Comparison of ENCODE assay signal across 7 cellular contexts in the genomic region with DNA sequence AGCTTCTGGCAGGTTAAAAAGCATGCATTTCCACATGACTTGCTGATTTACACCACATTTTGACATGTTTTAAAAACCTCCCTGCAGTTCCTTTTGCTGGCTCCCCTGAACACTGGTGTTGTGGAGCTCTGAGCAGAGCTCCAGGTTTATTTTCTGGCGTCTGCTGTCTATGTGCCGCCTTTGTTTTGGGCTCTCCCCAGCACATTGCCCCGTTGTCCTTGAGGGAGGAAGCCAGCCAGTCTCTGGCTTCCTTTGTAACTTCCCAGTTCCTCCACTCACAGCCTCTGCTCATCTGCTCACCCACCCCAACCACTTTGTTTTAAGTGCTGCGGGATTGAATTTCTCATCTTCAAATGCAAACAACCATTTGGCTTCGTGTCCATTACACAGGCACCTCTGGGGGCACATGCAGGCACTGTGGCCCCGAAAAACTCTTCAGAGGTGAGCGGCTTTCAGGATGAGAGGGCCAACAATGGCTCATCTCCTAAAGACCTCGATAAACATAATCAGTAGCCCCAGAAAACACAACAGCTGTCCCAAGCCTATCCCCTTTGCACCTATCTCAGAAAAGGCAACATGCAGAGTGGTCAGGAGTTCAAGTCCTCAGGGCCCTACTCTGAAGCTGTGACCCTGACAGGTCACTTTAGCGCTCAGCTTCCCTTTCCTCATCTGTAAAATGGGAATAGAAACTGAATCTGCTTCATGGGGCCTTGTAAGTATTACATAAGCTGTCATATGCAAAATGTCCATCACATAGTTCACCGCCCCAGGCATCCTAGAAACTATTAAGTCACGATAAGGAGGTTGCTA. TPM values are rescaled to one million over a fixed set of nuclear protein-coding genes. Genes with fewer than 3 reads are reported as not detected.
DNase-seq lines count a peak whose midpoint lies in the region; ATAC-seq and TF ChIP-seq lines count a peak whose summit lies in the region.

No MANE protein-coding gene starts in this region.

- H3K9me3 ChIP-seq in esophagus squamous epithelium: no peaks in the 10 kb centered on the region

- peak overlapping the region; percentile 56 for H3K27ac Mint-ChIP-seq in T-helper 1 cell treated with Interleukin-12 subunit alpha and Interleukin-12 subunit beta and Interleukin-4 antibody, amounts not matched to agents 30 μg/mL and 1 μg/mL, for 36 hours
- H3K27ac Mint-ChIP-seq in naive B cell: peak overlapping the region; percentile 79 to 98 (median 96)

- TF ChIP-seq CTCF in GM12875 (IDR thresholded peaks at IDR 0.05; ENCODE audit: borderline replicate concordance, insufficient read depth, low read depth, low read length) (no peak), esophagus squamous epithelium (IDR thresholded peaks at IDR 0.05) (no peak)

- peaks cover 22% of the 10 kb centered on the region for H3K4me1 Mint-ChIP-seq in T-helper 1 cell treated with Interleukin-12 subunit alpha and Interleukin-12 subunit beta and Interleukin-4 antibody, amounts not matched to agents 30 μg/mL and 1 μg/mL, for 36 hours (ENCODE audit: low read depth)
- peaks cover 34 to 58% (median 46%) of the 10 kb centered on the region in 3 donors for H3K4me1 Mint-ChIP-seq in naive B cell

- peak overlapping the region; percentile 96 to 99 (median 98) for H3K27ac ChIP-seq in esophagus squamous epithelium

- H3K27me3 Mint-ChIP-seq in T-helper 1 cell treated with Interleukin-12 subunit alpha and Interleukin-12 subunit beta and Interleukin-4 antibody, amounts not matched to agents 30 μg/mL and 1 μg/mL, for 36 hours (ENCODE audit: low read depth): peaks cover 25% of the 10 kb centered on the region
- H3K27me3 Mint-ChIP-seq in naive B cell: no peaks in the 10 kb centered on the region

- intact Hi-C loops in esophagus squamous epithelium (cut with DNase I): loop anchor here (10.0 kb wide), 1 partner anchor 120 kb away; no protein-coding TSS in a partner anchor

- no peaks in the 10 kb centered on the region for H3K9me3 Mint-ChIP-seq in T-helper 1 cell treated with Interleukin-12 subunit alpha and Interleukin-12 subunit beta and Interleukin-4 antibody, amounts not matched to agents 30 μg/mL and 1 μg/mL, for 36 hours
- no peaks in the 10 kb centered on the region for H3K9me3 Mint-ChIP-seq in naive B cell

- DNase-seq in KG1 (lab: John Stamatoyannopoulos, UW): peak; percentile 65
- DNase-seq in esophagus squamous epithelium (lab: John Stamatoyannopoulos, UW): no peak
- peak; percentile 74 for DNase-seq in naive B cell

- 19 to 37% methylated on average over 5 to 11 of the region's 11 CpGs for WGBS in esophagus squamous epithelium, 2 donors

- H3K27me3 ChIP-seq in esophagus squamous epithelium: no peaks in the 10 kb centered on the region

- ATAC-seq in GM21619 (IDR thresholded peaks at IDR 0.05; ENCODE audit: unreplicated experiment) (peak; percentile 35), naive B cell (ENCODE audit: low read depth in 2 of 2) (peak; percentile 38 to 43), esophagus mucosa (no peak)

- H3K4me3 Mint-ChIP-seq in T-helper 1 cell treated with Interleukin-12 subunit alpha and Interleukin-12 subunit beta and Interleukin-4 antibody, amounts not matched to agents 30 μg/mL and 1 μg/mL, for 36 hours: peak overlapping the region; percentile 61
- peak overlapping the region; percentile 16 to 89 (median 74) for H3K4me3 Mint-ChIP-seq in naive B cell

- TF ChIP-seq POLR2A in esophagus squamous epithelium (IDR thresholded peaks at IDR 0.05): no peak

- H3K4me1 ChIP-seq in esophagus squamous epithelium: peaks cover 7 to 41% (median 13%) of the 10 kb centered on the region in 3 donors

- H3K4me3 ChIP-seq in GM12875 (ENCODE audit: low read depth, low read length) (peak overlapping the region; percentile 89), esophagus squamous epithelium (peak overlapping the region; percentile 64 to 96 (median 82))

- no peaks in the 10 kb centered on the region for H3K36me3 ChIP-seq in esophagus squamous epithelium

- H3K36me3 Mint-ChIP-seq in T-helper 1 cell treated with Interleukin-12 subunit alpha and Interleukin-12 subunit beta and Interleukin-4 antibody, amounts not matched to agents 30 μg/mL and 1 μg/mL, for 36 hours (ENCODE audit: low read depth): no peaks in the 10 kb centered on the region
- H3K36me3 Mint-ChIP-seq in naive B cell: no peaks in the 10 kb centered on the region

RNA-seq across cellular contexts. Expression of gene MEF2A, which starts 1.4 kb away (rescaled TPM):
- total RNA-seq in esophagus squamous epithelium (10 to 100 TPM; 16.9 to 47.5 (median 24.3) TPM), esophagus mucosa (25.5 TPM)
- 10 to 100 TPM; 27.1 to 56.6 (median 40.9) TPM for polyA plus RNA-seq in naive B cell (ENCODE audit: low read depth in 6 of 6)
